ENCODE assay signal across 8 cellular contexts in genomic region chr22:24952837-24953293, GRCh38. TPM values are rescaled to one million over a fixed set of nuclear protein-coding genes. Genes with fewer than 3 reads are reported as not detected.
DNase-seq lines count a peak whose midpoint lies in the region; ATAC-seq and TF ChIP-seq lines count a peak whose summit lies in the region.

No MANE protein-coding gene starts in this region.

- TF ChIP-seq CTCF in ovary (IDR thresholded peaks at IDR 0.05), result no peak

- peaks cover 51% of the 10 kb centered on the region for H3K27me3 Mint-ChIP-seq in activated T-helper 2 cell treated with anti-CD3 and anti-CD28 coated beads, Interferon-gamma antibody, Interleukin-2, Interleukin-4, amounts not matched to agents 10 μg/mL and 5 μg/mL and 100 μg/mL, durations not matched to agents 14 hours and 24 hours and 36 hours (ENCODE audit: low read depth)

- H3K36me3 Mint-ChIP-seq in activated T-helper 2 cell treated with anti-CD3 and anti-CD28 coated beads, Interferon-gamma antibody, Interleukin-2, Interleukin-4, amounts not matched to agents 10 μg/mL and 5 μg/mL and 100 μg/mL, durations not matched to agents 14 hours and 24 hours and 36 hours (ENCODE audit: low read depth), result no peaks in the 10 kb centered on the region

- peaks cover 17% of the 10 kb centered on the region for H3K4me1 ChIP-seq in HUES64 (ENCODE audit: insufficient read depth, low read length)
- H3K4me1 ChIP-seq in ovary (ENCODE audit: insufficient read depth), result peaks cover 2% of the 10 kb centered on the region

- H3K36me3 ChIP-seq in HUES64 (ENCODE audit: insufficient read depth, low read length) (no peaks in the 10 kb centered on the region), ovary (no peaks in the 10 kb centered on the region)

- no peak overlapping the region for H3K27ac Mint-ChIP-seq in activated T-helper 2 cell treated with anti-CD3 and anti-CD28 coated beads, Interferon-gamma antibody, Interleukin-2, Interleukin-4, amounts not matched to agents 10 μg/mL and 5 μg/mL and 100 μg/mL, durations not matched to agents 14 hours and 24 hours and 36 hours

- peak overlapping the region; percentile 97 for H3K9ac ChIP-seq in HUES64 (ENCODE audit: low read depth, low read length)

- TF ChIP-seq EP300 in ovary (IDR thresholded peaks at IDR 0.05), result no peak

- under 1% methylated on average over 29 of the region's 29 CpGs for WGBS in HUES64
- 0 to 1% (median 0%) methylated on average over 24 to 29 of the region's 29 CpGs for WGBS in ovary, 3 donors

- H3K4me3 Mint-ChIP-seq in activated T-helper 2 cell treated with anti-CD3 and anti-CD28 coated beads, Interferon-gamma antibody, Interleukin-2, Interleukin-4, amounts not matched to agents 10 μg/mL and 5 μg/mL and 100 μg/mL, durations not matched to agents 14 hours and 24 hours and 36 hours (ENCODE audit: low read depth), result peak overlapping the region; percentile 66

- H3K27ac ChIP-seq in HUES64 (ENCODE audit: low read depth, low read length), result peak overlapping the region; percentile 76
- peak overlapping the region; percentile 65 to 69 for H3K27ac ChIP-seq in ovary

- H3K4me3 ChIP-seq in HUES64 (ENCODE audit: low read length) (peak overlapping the region; percentile 96), ovary (peak overlapping the region; percentile 54)

- intact Hi-C loops in activated T-helper 2 cell treated with anti-CD3 and anti-CD28 coated beads, Interferon-gamma antibody, Interleukin-2, Interleukin-4, amounts not matched to agents 10 μg/mL and 5 μg/mL and 100 μg/mL, durations not matched to agents 14 hours and 24 hours and 36 hours (cut with micrococcal nuclease), result loop anchor here (1.0 to 2.0 kb wide), 2 partner anchors 95 to 102 kb away; no protein-coding TSS in a partner anchor
- intact Hi-C loops in Right ventricle myocardium superior (cut with DNase I), result loop anchor here (1.0 to 5.0 kb wide), 2 partner anchors 74 to 95 kb away; no protein-coding TSS in a partner anchor
- intact Hi-C loops in ovary (cut with DNase I), result loop anchor here (1.0 to 5.0 kb wide), 4 partner anchors 74 to 96 kb away; no protein-coding TSS in a partner anchor

- DNase-seq in DMS114 treated with DMSO at 0.1 percent for 48 hours (lab: John Stamatoyannopoulos, UW; ENCODE audit: unreplicated experiment), result peak; percentile 40
- no peak for DNase-seq in activated T-helper 2 cell treated with anti-CD3 and anti-CD28 coated beads, Interferon-gamma antibody, Interleukin-2, Interleukin-4, amounts not matched to agents 10 μg/mL and 5 μg/mL and 100 μg/mL, durations not matched to agents 14 hours and 24 hours and 36 hours (ENCODE audit: low spot score)
- peak; percentile 62 for DNase-seq in Right ventricle myocardium superior
- DNase-seq in ovary, result peak in 3 of 5 donors; percentile 63 to 71 (median 68)
- DNase-seq in SKM-1 treated with dmso at 0.1 percent for 144 hours (lab: John Stamatoyannopoulos, UW; ENCODE audit: unreplicated experiment), result no peak
- DNase-seq in SIG-M5 (lab: John Stamatoyannopoulos, UW), result no peak

- H3K9me3 ChIP-seq in HUES64 (ENCODE audit: insufficient read depth, low read depth, low read length) (no peaks in the 10 kb centered on the region), ovary (no peaks in the 10 kb centered on the region)

- peaks cover 16% of the 10 kb centered on the region for H3K4me1 Mint-ChIP-seq in activated T-helper 2 cell treated with anti-CD3 and anti-CD28 coated beads, Interferon-gamma antibody, Interleukin-2, Interleukin-4, amounts not matched to agents 10 μg/mL and 5 μg/mL and 100 μg/mL, durations not matched to agents 14 hours and 24 hours and 36 hours (ENCODE audit: low read depth)

- TF ChIP-seq POLR2A in ovary (IDR thresholded peaks at IDR 0.05), result no peak

- ATAC-seq in Right ventricle myocardium superior (ENCODE audit: poor library complexity) (peak; percentile 37), GM21723 (IDR thresholded peaks at IDR 0.05; ENCODE audit: unreplicated experiment) (no peak)

- no peaks in the 10 kb centered on the region for H3K9me3 Mint-ChIP-seq in activated T-helper 2 cell treated with anti-CD3 and anti-CD28 coated beads, Interferon-gamma antibody, Interleukin-2, Interleukin-4, amounts not matched to agents 10 μg/mL and 5 μg/mL and 100 μg/mL, durations not matched to agents 14 hours and 24 hours and 36 hours

- no peaks in the 10 kb centered on the region for H3K27me3 ChIP-seq in HUES64 (ENCODE audit: insufficient read depth, low read length)
- H3K27me3 ChIP-seq in ovary, result no peaks in the 10 kb centered on the region

RNA-seq across cellular contexts. Expression of gene KIAA1671, which starts 0.3 kb away (rescaled TPM):
- 7.7 TPM for polyA plus RNA-seq in HUES64 (2013, experiment 1 of 2)
- 8.5 TPM for polyA plus RNA-seq in HUES64 (2013, experiment 2 of 2)
- 10.5 TPM in 2 replicates for total RNA-seq in activated T-helper 2 cell treated with anti-CD3 and anti-CD28 coated beads, Interferon-gamma antibody, Interleukin-2, Interleukin-4, amounts not matched to agents 10 μg/mL and 5 μg/mL and 100 μg/mL, durations not matched to agents 14 hours and 24 hours and 36 hours
- 12.6 TPM for total RNA-seq in Right ventricle myocardium superior
- total RNA-seq in ovary, result 10 to 100 TPM; 11.7 to 27.9 (median 24.6) TPM
- polyA plus RNA-seq in ovary, result 10 to 100 TPM in 1 of 2 donors, 1 to 10 TPM in 1; 9.8 to 22.8 TPM

RNA-seq across cellular contexts. Expression of gene LHFPL7, which starts 6.4 kb away (rescaled TPM):
- not detected for polyA plus RNA-seq in HUES64 (2013, experiment 1 of 2)
- not detected for polyA plus RNA-seq in HUES64 (2013, experiment 2 of 2)
- not detected in 2 replicates for total RNA-seq in activated T-helper 2 cell treated with anti-CD3 and anti-CD28 coated beads, Interferon-gamma antibody, Interleukin-2, Interleukin-4, amounts not matched to agents 10 μg/mL and 5 μg/mL and 100 μg/mL, durations not matched to agents 14 hours and 24 hours and 36 hours
- total RNA-seq in Right ventricle myocardium superior, result not detected
- total RNA-seq in ovary, result under 1 TPM in 1 of 7 donors, not detected in 6; 0.36 TPM
- polyA plus RNA-seq in ovary, result not detected

Comparison
In these comparisons a context has a peak if more than half of its experiments do, and no peak if none do; other contexts are left out.
1. DNase-seq: peak in DMS114 treated with DMSO at 0.1 percent for 48 hours (single experiment), Right ventricle myocardium superior (single experiment) and ovary (3 of 5); none in activated T-helper 2 cell treated with anti-CD3 and anti-CD28 coated beads, Interferon-gamma antibody, Interleukin-2, Interleukin-4, amounts not matched to agents 10 μg/mL and 5 μg/mL and 100 μg/mL, durations not matched to agents 14 hours and 24 hours and 36 hours (single experiment), SKM-1 treated with dmso at 0.1 percent for 144 hours (single experiment) and SIG-M5 (single experiment).